ENCODE assay signal across 8 cellular contexts in genomic region chr13:32314968-32315254, GRCh38.
DNase-seq lines count a peak whose midpoint lies in the region; ATAC-seq and TF ChIP-seq lines count a peak whose summit lies in the region.

No MANE protein-coding gene starts in this region.

- ATAC-seq in GM19328 (IDR thresholded peaks at IDR 0.05; ENCODE audit: unreplicated experiment) (peak; percentile 1), HG03460 (IDR thresholded peaks at IDR 0.05; ENCODE audit: unreplicated experiment) (peak; percentile 26)

- peak overlapping the region; percentile 81 for H3K4me3 ChIP-seq in BLaER1
- peak overlapping the region; percentile 79 for H3K4me3 ChIP-seq in brain microvascular endothelial cell (ENCODE audit: low read depth, low read length)

- peak overlapping the region; percentile 94 for H3K27ac ChIP-seq in BLaER1
- peak overlapping the region; percentile 83 for H3K27ac ChIP-seq in brain microvascular endothelial cell

- H3K9ac ChIP-seq in BLaER1 = peak overlapping the region; percentile 88

- in situ Hi-C loops in brain microvascular endothelial cell (cut with HindIII; ENCODE audit: low pct_ligation_motif_present, low sequenced_read_pairs) = no loop called here

- H3K36me3 ChIP-seq in BLaER1 (peaks cover 12% of the 10 kb centered on the region), brain microvascular endothelial cell (replicated peaks) (no peaks in the 10 kb centered on the region)

- H3K27me3 ChIP-seq in BLaER1 (no peaks in the 10 kb centered on the region), brain microvascular endothelial cell (replicated peaks) (no peaks in the 10 kb centered on the region)

- H3K4me1 ChIP-seq in BLaER1 = peaks cover 27% of the 10 kb centered on the region

- peaks cover 5% of the 10 kb centered on the region; the same call in 1 of the 2 replicates for H3K9me3 ChIP-seq in BLaER1

- TF ChIP-seq CTCF in brain microvascular endothelial cell (IDR thresholded peaks at IDR 0.05; ENCODE audit: low read depth, low read length, missing control alignments) = no peak

- DNase-seq in SW480 (ENCODE audit: low spot score) (peak; percentile 66), brain microvascular endothelial cell (peak; percentile 34), inferior parietal cortex (ENCODE audit: extremely low spot score) (peak; percentile 42), COLO829 (ENCODE audit: low spot score) (no peak)
- peak; percentile 34 for DNase-seq in stimulated activated CD4-positive, alpha-beta T cell treated with anti-CD3 and anti-CD28 coated beads, Interleukin-4, amount 100 ng/mL, for 1 hour

- H4K20me1 ChIP-seq in BLaER1 = no peaks in the 10 kb centered on the region

- peak overlapping the region; percentile 91 for H3K4me2 ChIP-seq in BLaER1
